Comparison of ENCODE assay signal across 2 cellular contexts in the genomic region with DNA sequence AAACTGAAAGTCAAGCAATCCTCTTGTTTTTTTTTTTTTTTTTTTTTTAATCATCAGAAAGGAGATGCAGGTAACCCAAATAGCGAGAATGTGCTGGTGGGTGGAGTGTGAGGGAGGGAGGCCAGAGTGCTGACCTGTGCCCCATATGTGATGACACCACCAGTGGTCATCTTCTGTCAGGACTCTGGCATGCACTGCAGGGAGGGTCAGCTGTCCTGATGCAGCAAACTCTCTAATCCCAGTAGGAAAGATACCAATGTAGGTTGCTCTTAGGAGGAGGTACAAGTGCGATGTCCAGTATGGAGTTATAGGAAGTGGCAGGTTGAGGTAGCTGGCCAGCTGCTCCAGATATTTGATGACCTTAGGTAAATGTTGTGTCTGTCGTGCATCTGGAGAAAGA.
TF ChIP-seq lines count a peak whose summit lies in the region.

No MANE protein-coding gene starts in this region.

TF ChIP-seq in IMR-90, 13 proteins besides CTCF, POLR2A, EP300 and RAD21:
- TF ChIP-seq RFX5 (IDR thresholded peaks at IDR 0.05; ENCODE audit: low read depth, low read length) (no peak), FOS (IDR thresholded peaks at IDR 0.05; ENCODE audit: low read depth, low read length) (no peak), USF2 (IDR thresholded peaks at IDR 0.05; ENCODE audit: low read depth, low read length) (no peak), SMC3 (IDR thresholded peaks at IDR 0.05; ENCODE audit: low read depth, low read length) (no peak), NFE2L2 (IDR thresholded peaks at IDR 0.05; ENCODE audit: low read depth, low read length) (no peak), RCOR1 (IDR thresholded peaks at IDR 0.05; ENCODE audit: insufficient replicate concordance, low read length) (no peak), CEBPB (IDR thresholded peaks at IDR 0.05; ENCODE audit: low read depth, low read length) (no peak), ELK1 (IDR thresholded peaks at IDR 0.05; ENCODE audit: borderline replicate concordance, low read depth, low read length) (no peak), BHLHE40 (IDR thresholded peaks at IDR 0.05; ENCODE audit: low read depth, low read length) (no peak), MAFK (IDR thresholded peaks at IDR 0.05; ENCODE audit: low read depth, low read length) (no peak), MXI1 (IDR thresholded peaks at IDR 0.05; ENCODE audit: borderline replicate concordance, low read depth, low read length) (no peak), MAZ (IDR thresholded peaks at IDR 0.05; ENCODE audit: borderline replicate concordance, low read depth, low read length) (no peak), CHD1 (IDR thresholded peaks at IDR 0.05; ENCODE audit: low read depth, low read length) (no peak)

TF ChIP-seq in H1, 55 proteins besides CTCF, POLR2A, EP300 and RAD21:
- TF ChIP-seq CBX5 (IDR thresholded peaks at IDR 0.05; ENCODE audit: low read depth, low read length), result no peak
- TF ChIP-seq ATF3 (IDR thresholded peaks at IDR 0.05; ENCODE audit: insufficient read depth, low read depth, low read length), result no peak
- TF ChIP-seq RNF2 (IDR thresholded peaks at IDR 0.05; ENCODE audit: borderline replicate concordance, low read depth, low read length, missing control alignments, poor library complexity, severe bottlenecking), result no peak
- no peak for TF ChIP-seq RXRA (IDR thresholded peaks at IDR 0.05; ENCODE audit: insufficient read depth, low read depth, low read length)
- TF ChIP-seq TAF7 (optimal IDR thresholded peaks at IDR 0.05; ENCODE audit: borderline replicate concordance, low read depth, low read length), result no peak
- no peak for TF ChIP-seq CEBPB (IDR thresholded peaks at IDR 0.05; ENCODE audit: low read depth, low read length)
- no peak for TF ChIP-seq MAFK (IDR thresholded peaks at IDR 0.05; ENCODE audit: low read depth, low read length)
